In the genomic region with DNA sequence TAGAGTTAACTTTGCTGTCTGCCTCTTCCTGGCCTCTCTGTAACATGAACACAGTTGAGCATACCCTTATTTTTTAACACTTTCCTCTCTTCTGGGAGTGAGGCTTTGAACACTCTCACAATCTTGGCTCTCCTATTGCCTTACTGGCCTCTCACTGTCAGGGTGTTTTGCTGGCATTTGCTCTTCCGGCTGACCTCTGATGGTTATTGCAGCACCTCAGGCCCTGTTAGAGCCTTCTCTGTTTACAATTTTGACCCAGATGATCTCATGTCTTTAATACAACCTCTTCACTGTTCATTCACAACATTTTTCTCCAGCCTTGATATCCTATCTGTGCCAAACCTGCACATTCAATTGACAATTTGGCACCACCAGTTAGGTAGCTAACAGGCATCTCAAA, we compare ENCODE assay signal across 29 cellular contexts.
"Had no signal": no experiment of that assay in that cellular context is flagged by ENCODE, and none has a peak within 500 bp of the region (broad histone marks: within the 10 kb centered on the region; RNA-seq: fewer than 3 reads in every experiment).

No MANE protein-coding gene starts in this region.

- H3K36me3 Mint-ChIP-seq: stimulated activated effector memory CD8-positive, alpha-beta T cell treated with anti-CD3 and anti-CD28 coated beads, Interleukin-12 subunit alpha, Interleukin-12 subunit beta, amount 100 ng/mL, for 72 hours; stimulated activated memory B cell treated with anti-CD40 and anti-IgM and Interleukin-4, amounts not matched to agents 10 μg/mL and 1 μg/mL and 100 μg/mL, for 72 hours; type B pancreatic cell had no signal

- FAIRE-seq: urothelium cell line had no signal

- H3K27me3 Mint-ChIP-seq: stimulated activated memory B cell treated with anti-CD40 and anti-IgM and Interleukin-4, amounts not matched to agents 10 μg/mL and 1 μg/mL and 100 μg/mL, for 72 hours; stimulated activated naive B cell treated with anti-CD40 and anti-IgM and Interleukin-4, amounts not matched to agents 10 μg/mL and 1 μg/mL and 100 μg/mL, for 72 hours; stimulated activated naive CD8-positive, alpha-beta T cell treated with anti-CD3 and anti-CD28 coated beads, Interleukin-15, amount 100 ng/mL, for 72 hours; stimulated activated naive CD8-positive, alpha-beta T cell treated with anti-CD3 and anti-CD28 coated beads, Interleukin-15, Interleukin-2, amounts not matched to agents 100 ng/mL and 50 ng/mL, for 24 hours; type B pancreatic cell had no signal

- H3K4me1 Mint-ChIP-seq: stimulated activated effector memory CD8-positive, alpha-beta T cell treated with anti-CD3 and anti-CD28 coated beads, Interleukin-12 subunit alpha, Interleukin-12 subunit beta, amount 100 ng/mL, for 72 hours; stimulated activated memory B cell treated with anti-CD40 and anti-IgM and Interleukin-4, amounts not matched to agents 10 μg/mL and 1 μg/mL and 100 μg/mL, for 72 hours; stimulated activated naive B cell treated with anti-CD40 and anti-IgM and Interleukin-4, amounts not matched to agents 10 μg/mL and 1 μg/mL and 100 μg/mL, for 72 hours; stimulated activated naive CD8-positive, alpha-beta T cell treated with anti-CD3 and anti-CD28 coated beads, Interleukin-15, amount 100 ng/mL, for 72 hours had no signal

- H3K4me1 ChIP-seq: stomach, suprapubic skin, testis, thyroid gland, tibial artery, tibial nerve, transverse colon, upper lobe of left lung, upper lobe of right lung, uterus, vagina had no signal

- DNase-seq: stimulated activated CD4-positive, alpha-beta T cell treated with anti-CD3 and anti-CD28 coated beads, Interleukin-2, amount 100 ng/mL, for 48 hours; stimulated activated CD4-positive, alpha-beta T cell treated with anti-CD3 and anti-CD28 coated beads, Interleukin-4, amount 100 ng/mL, for 1 hour; stimulated activated CD4-positive, alpha-beta T cell treated with anti-CD3 and anti-CD28 coated beads, Interleukin-4, amount 100 ng/mL, for 24 hours; stimulated activated CD4-positive, alpha-beta T cell treated with anti-CD3 and anti-CD28 coated beads, Interleukin-4, amount 100 ng/mL, for 4 hours; stimulated activated CD8-positive, alpha-beta memory T cell treated with anti-CD3 and anti-CD28 coated beads, Interleukin-4, amount 100 ng/mL, for 48 hours; stimulated activated naive B cell treated with anti-CD40 and anti-IgM and Interleukin-4, amounts not matched to agents 10 μg/mL and 1 μg/mL and 100 μg/mL, for 72 hours; stimulated activated naive CD4-positive, alpha-beta T cell; stimulated activated naive CD4-positive, alpha-beta T cell treated with Interleukin-2 at 50 U/mL for 16 hours; stimulated activated naive CD8-positive, alpha-beta T cell treated with anti-CD3 and anti-CD28 coated beads, Interleukin-15, amount 100 ng/mL, for 72 hours; stimulated activated naive CD8-positive, alpha-beta T cell treated with anti-CD3 and anti-CD28 coated beads, Interleukin-15, Interleukin-2, amounts not matched to agents 100 U/mL and 50 U/mL, for 24 hours; stomach; substantia nigra; testis; thyroid gland; tibial artery; transverse colon; trophoblast cell; upper lobe of left lung; upper lobe of right lung; uterus had no signal

- H3K4me3 Mint-ChIP-seq: stimulated activated effector memory CD8-positive, alpha-beta T cell treated with anti-CD3 and anti-CD28 coated beads, Interleukin-12 subunit alpha, Interleukin-12 subunit beta, amount 100 ng/mL, for 72 hours; stimulated activated memory B cell treated with anti-CD40 and anti-IgM and Interleukin-4, amounts not matched to agents 10 μg/mL and 1 μg/mL and 100 μg/mL, for 72 hours; stimulated activated naive B cell treated with anti-CD40 and anti-IgM and Interleukin-4, amounts not matched to agents 10 μg/mL and 1 μg/mL and 100 μg/mL, for 72 hours; stimulated activated naive CD8-positive, alpha-beta T cell treated with anti-CD3 and anti-CD28 coated beads, Interleukin-15, amount 100 ng/mL, for 72 hours; stimulated activated naive CD8-positive, alpha-beta T cell treated with anti-CD3 and anti-CD28 coated beads, Interleukin-15, Interleukin-2, amounts not matched to agents 100 ng/mL and 50 ng/mL, for 24 hours; type B pancreatic cell had no signal

- H3K27me3 ChIP-seq: stomach, suprapubic skin, testis, thyroid gland, tibial artery, tibial nerve, transverse colon, upper lobe of left lung, upper lobe of right lung, uterus, vagina had no signal

- H3K27ac Mint-ChIP-seq: stimulated activated effector memory CD8-positive, alpha-beta T cell treated with anti-CD3 and anti-CD28 coated beads, Interleukin-12 subunit alpha, Interleukin-12 subunit beta, amount 100 ng/mL, for 72 hours; stimulated activated memory B cell treated with anti-CD40 and anti-IgM and Interleukin-4, amounts not matched to agents 10 μg/mL and 1 μg/mL and 100 μg/mL, for 72 hours; stimulated activated naive B cell treated with anti-CD40 and anti-IgM and Interleukin-4, amounts not matched to agents 10 μg/mL and 1 μg/mL and 100 μg/mL, for 72 hours; stimulated activated naive CD8-positive, alpha-beta T cell treated with anti-CD3 and anti-CD28 coated beads, Interleukin-15, amount 100 ng/mL, for 72 hours; stimulated activated naive CD8-positive, alpha-beta T cell treated with anti-CD3 and anti-CD28 coated beads, Interleukin-15, Interleukin-2, amounts not matched to agents 100 ng/mL and 50 ng/mL, for 24 hours; type B pancreatic cell had no signal

- H3K27ac ChIP-seq: stomach, suprapubic skin, testis, thoracic aorta, thyroid gland, tibial artery, tibial nerve, transverse colon, upper lobe of left lung, upper lobe of right lung, uterus, vagina had no signal

- H3K9me3 ChIP-seq: suprapubic skin, testis, thoracic aorta, thyroid gland, transverse colon, upper lobe of right lung, uterus, vagina had no signal

- ATAC-seq: stimulated activated effector memory CD8-positive, alpha-beta T cell treated with anti-CD3 and anti-CD28 coated beads, Interleukin-12 subunit alpha, Interleukin-12 subunit beta, amount 100 ng/mL, for 72 hours; stimulated activated memory B cell treated with anti-CD40 and anti-IgM and Interleukin-4, amounts not matched to agents 10 μg/mL and 1 μg/mL and 100 μg/mL, for 72 hours; stimulated activated naive B cell treated with anti-CD40 and anti-IgM and Interleukin-4, amounts not matched to agents 10 μg/mL and 1 μg/mL and 100 μg/mL, for 72 hours; stimulated activated naive CD8-positive, alpha-beta T cell treated with anti-CD3 and anti-CD28 coated beads, Interleukin-15, amount 100 ng/mL, for 72 hours; stimulated activated naive CD8-positive, alpha-beta T cell treated with anti-CD3 and anti-CD28 coated beads, Interleukin-15, Interleukin-2, amounts not matched to agents 100 U/mL and 50 U/mL, for 24 hours; upper lobe of right lung had no signal

- H3K36me3 ChIP-seq: stomach, suprapubic skin, thoracic aorta, thyroid gland, tibial artery, tibial nerve, transverse colon, upper lobe of left lung, upper lobe of right lung, uterus, vagina had no signal

- H3K4me3 ChIP-seq: stomach, suprapubic skin, testis, thoracic aorta, thyroid gland, tibial artery, tibial nerve, transverse colon, upper lobe of left lung, upper lobe of right lung, uterus, vagina had no signal
